In the genomic region with DNA sequence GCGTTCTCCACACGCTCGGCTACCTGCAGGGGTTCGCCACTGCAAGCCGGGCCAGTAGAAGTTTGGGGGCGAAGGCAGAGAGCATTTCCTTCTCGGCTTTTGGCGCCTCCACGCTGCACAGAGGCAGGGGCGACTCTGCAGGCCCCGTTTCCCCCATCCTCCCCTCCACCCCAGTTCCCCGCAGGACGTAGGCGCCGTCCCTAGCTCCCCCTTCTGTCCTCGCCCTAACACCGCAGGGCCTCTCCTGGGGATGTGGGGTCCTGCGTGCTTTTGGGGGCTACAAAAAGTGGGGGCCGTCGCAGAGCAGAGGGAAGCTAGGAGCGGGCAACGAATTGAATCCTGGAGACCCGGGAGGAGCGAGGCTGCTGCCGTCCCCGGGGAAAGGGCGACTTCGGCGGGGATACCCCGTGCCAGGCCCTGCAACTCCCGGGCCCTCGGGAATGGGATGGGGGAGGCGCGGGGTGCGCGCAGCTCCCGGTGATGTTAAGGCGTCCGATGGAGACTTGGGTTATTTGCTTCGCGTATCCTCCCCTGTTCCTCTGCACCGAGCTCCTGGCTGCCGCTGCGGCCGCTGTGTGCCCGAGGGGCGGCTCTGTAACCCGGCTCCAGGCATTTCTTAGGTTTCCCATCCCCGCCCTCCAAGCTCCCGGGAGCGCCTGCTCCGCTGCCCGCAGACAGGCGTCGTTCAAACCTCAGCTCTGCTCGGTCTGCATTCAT, we compare ENCODE assay signal across 8 cellular contexts.
DNase-seq lines count a peak whose midpoint lies in the region; ATAC-seq and TF ChIP-seq lines count a peak whose summit lies in the region.

No MANE protein-coding gene starts in this region.

- ATAC-seq in HG03045 (IDR thresholded peaks at IDR 0.05; ENCODE audit: unreplicated experiment), result peak; percentile 10
- ATAC-seq in left colon, result no peak
- ATAC-seq in HG02588 (IDR thresholded peaks at IDR 0.05; ENCODE audit: unreplicated experiment), result no peak

- no peak for TF ChIP-seq POLR2A in vagina (IDR thresholded peaks at IDR 0.05)

- no peaks in the 10 kb centered on the region for H3K36me3 ChIP-seq in vagina

- peak overlapping the region; percentile 34 to 36 for H3K4me3 ChIP-seq in vagina

- H3K9me3 ChIP-seq in vagina, result no peaks in the 10 kb centered on the region

- H3K27me3 ChIP-seq in vagina, result no peaks in the 10 kb centered on the region

- DNase-seq in GM03348 (ENCODE audit: low spot score) (peak; percentile 34), astrocyte of the hippocampus (ENCODE audit: low read depth, low spot score) (peak; percentile 73), medulla oblongata (ENCODE audit: extremely low spot score) (peak; percentile 45), vagina (ENCODE audit: extremely low spot score in 2 of 2) (no peak), left colon (no peak), germinal center (ENCODE audit: low spot score) (no peak)

- TF ChIP-seq CTCF in vagina (IDR thresholded peaks at IDR 0.05), result no peak

- peaks cover 12% of the 10 kb centered on the region for H3K4me1 ChIP-seq in vagina

- no peak overlapping the region for H3K27ac ChIP-seq in vagina

- intact Hi-C loops in vagina (cut with DNase I), result no loop called here
- intact Hi-C loops in left colon (cut with DNase I, micrococcal nuclease), result no loop called here

Comparison
In these comparisons a context has a peak if more than half of its experiments do, and no peak if none do; other contexts are left out.
1. DNase-seq: peak in GM03348 (single experiment), astrocyte of the hippocampus (single experiment) and medulla oblongata (single experiment); none in vagina (0 of 2), left colon (0 of 2) and germinal center (single experiment).